ENCODE assay signal across 1 cellular context in genomic region chr19:6828698-6829633, GRCh38.
TF ChIP-seq lines count a peak whose summit lies in the region.

No MANE protein-coding gene starts in this region.

TF ChIP-seq in GM23338, 12 proteins besides CTCF, POLR2A, EP300 and RAD21 (continued from another document):
- no peak for TF ChIP-seq ETS1 (IDR thresholded peaks at IDR 0.05)
